ENCODE assay signal across 23 cellular contexts in the genomic region with DNA sequence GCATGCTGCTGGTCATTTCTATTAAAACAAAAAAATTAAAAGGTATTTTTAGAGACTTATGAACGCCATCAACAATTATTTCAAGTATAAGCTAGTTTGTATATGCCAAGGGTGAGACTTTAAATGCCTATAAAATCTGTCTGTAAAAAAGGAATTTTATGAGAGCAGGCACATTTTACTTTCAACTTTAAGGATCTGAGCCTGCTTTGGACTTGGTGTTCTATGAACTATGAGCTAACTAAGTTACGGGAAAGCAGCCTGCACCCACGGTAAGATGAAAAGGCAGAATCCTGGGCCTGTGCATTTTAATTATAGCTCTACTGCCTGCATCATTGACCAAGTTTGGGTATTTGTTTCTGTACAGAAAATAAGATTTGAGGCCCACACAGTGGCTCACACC.
DNase-seq lines count a peak whose midpoint lies in the region; ATAC-seq lines count a peak whose summit lies in the region.
"Had no signal": no experiment of that assay in that cellular context is flagged by ENCODE, and none has a peak within 500 bp of the region (broad histone marks: within the 10 kb centered on the region; RNA-seq: fewer than 3 reads in every experiment).

No MANE protein-coding gene starts in this region.

- ATAC-seq in left colon (peak; percentile 57), HG02642 (IDR thresholded peaks at IDR 0.05; ENCODE audit: poor library complexity, unreplicated experiment) (no peak), GM18867 (IDR thresholded peaks at IDR 0.05; ENCODE audit: unreplicated experiment) (no peak)
- ATAC-seq: GM12878, K562 had no signal

- H3K36me3 ChIP-seq in muscle layer of colon (ENCODE audit: insufficient read depth, low read length) (no peaks in the 10 kb centered on the region), stomach smooth muscle (ENCODE audit: control insufficient read depth in 2 of 2, insufficient read depth in 2 of 2, low read length in 2 of 2) (no peaks in the 10 kb centered on the region)

- H3K4me3 ChIP-seq in muscle layer of colon (ENCODE audit: low read depth in 1 of 2, low read length in 2 of 2) (no peak overlapping the region), stomach smooth muscle (ENCODE audit: low read length in 2 of 2) (no peak overlapping the region)
- H3K4me3 ChIP-seq: A549, GM12878, HAP-1, K562 had no signal

- H3K4me1 ChIP-seq in muscle layer of colon (ENCODE audit: insufficient read depth, low read length): peaks cover 30% of the 10 kb centered on the region
- peaks cover 13% of the 10 kb centered on the region for H3K4me1 ChIP-seq in stomach smooth muscle (ENCODE audit: control insufficient read depth, insufficient read depth, low read length)
- H3K4me1 ChIP-seq: A549, HAP-1 had no signal

- H3K27ac ChIP-seq in muscle layer of colon (ENCODE audit: low read depth, low read length) (peak overlapping the region; percentile 65), stomach smooth muscle (ENCODE audit: low read length) (peak overlapping the region; percentile 63)
- H3K27ac ChIP-seq: RWPE1 had no signal

- no peaks in the 10 kb centered on the region for H3K27me3 ChIP-seq in muscle layer of colon (ENCODE audit: control insufficient read depth in 1 of 2, insufficient read depth in 2 of 2, low read length in 2 of 2)
- H3K27me3 ChIP-seq in stomach smooth muscle (ENCODE audit: control insufficient read depth in 1 of 2, insufficient read depth in 2 of 2, low read length in 2 of 2): no peaks in the 10 kb centered on the region

- DNase-seq in NCI-H69 (lab: John Stamatoyannopoulos, UW) (peak; percentile 10), left colon (peak in 1 of 2 donors; percentile 51), NCI-H446 (lab: John Stamatoyannopoulos, UW) (no peak)
- DNase-seq: AML-193; C1 segment of cervical spinal cord; CD4-positive, alpha-beta memory T cell; DMS79; EL; GDM1; GOT3; Kasumi-1; NCI-H2171; NCI-H226; NCI-H526 had no signal

- H3K9ac ChIP-seq in muscle layer of colon (ENCODE audit: low read length) (no peak overlapping the region), stomach smooth muscle (ENCODE audit: low read length in 2 of 2) (peak overlapping the region in 1 of 2 donors; percentile 86)

- H3K9me3 ChIP-seq in muscle layer of colon (ENCODE audit: low read length) (no peaks in the 10 kb centered on the region), stomach smooth muscle (ENCODE audit: control insufficient read depth in 2 of 2, low read length in 2 of 2) (no peaks in the 10 kb centered on the region)
- H3K9me3 ChIP-seq: A549, HAP-1 had no signal

- intact Hi-C loops in left colon (cut with DNase I, micrococcal nuclease): no loop called here
